1 cellular context compared by ENCODE assay signal in the genomic region with DNA sequence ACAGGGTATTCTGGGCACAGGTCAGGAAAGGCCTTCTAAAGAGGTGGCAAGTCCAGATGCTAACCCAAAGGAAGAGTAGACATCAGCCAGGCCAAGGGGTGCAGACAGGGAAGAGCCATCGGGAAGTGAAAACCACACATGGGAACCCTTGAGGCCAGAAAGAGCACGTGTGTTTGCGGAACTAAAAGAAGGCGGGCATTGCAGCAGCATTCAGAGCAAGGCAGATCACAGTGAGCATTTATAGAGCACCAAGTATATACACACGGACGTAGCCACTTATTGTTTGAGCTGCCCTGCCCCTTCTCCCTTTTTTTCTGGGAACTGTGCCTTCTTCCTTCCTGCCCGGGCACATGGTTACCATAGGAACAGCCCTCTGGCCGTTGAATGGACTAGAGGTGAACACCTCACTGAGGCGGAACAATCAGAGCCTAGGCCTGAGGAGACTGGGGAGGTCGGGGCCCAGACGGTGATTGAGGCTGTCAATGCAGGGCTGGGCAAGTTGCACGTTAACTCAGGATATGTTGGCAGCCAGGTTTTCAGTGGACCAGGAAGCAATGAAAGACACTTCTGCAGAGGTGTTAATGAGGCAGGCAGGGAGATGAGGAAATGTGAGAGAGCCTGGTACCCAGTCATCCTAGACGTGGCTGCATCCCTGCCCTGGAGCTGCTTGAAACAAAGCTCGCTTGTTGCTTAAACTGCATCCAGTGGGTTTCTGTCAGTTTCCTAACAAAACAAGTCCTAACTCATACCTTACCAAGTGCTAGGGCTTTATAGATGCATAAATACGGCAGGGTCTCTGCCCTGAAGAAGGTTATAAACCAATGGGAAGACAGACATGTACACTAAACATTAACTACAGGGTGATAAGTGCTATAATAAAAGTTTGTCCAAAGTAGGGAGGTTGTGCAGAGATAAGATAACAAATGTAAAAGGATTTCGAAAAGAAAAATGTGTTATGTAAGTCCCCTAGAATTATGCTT.
A peak's percentile ranks its signal among the peaks of the same experiment; 100 is the strongest.
TF ChIP-seq lines count a peak whose summit lies in the region.

No MANE protein-coding gene starts in this region.

TF ChIP-seq in HepG2, 621 proteins besides CTCF, POLR2A, EP300 and RAD21 (continued from another document):
- TF ChIP-seq, protein P1, sequence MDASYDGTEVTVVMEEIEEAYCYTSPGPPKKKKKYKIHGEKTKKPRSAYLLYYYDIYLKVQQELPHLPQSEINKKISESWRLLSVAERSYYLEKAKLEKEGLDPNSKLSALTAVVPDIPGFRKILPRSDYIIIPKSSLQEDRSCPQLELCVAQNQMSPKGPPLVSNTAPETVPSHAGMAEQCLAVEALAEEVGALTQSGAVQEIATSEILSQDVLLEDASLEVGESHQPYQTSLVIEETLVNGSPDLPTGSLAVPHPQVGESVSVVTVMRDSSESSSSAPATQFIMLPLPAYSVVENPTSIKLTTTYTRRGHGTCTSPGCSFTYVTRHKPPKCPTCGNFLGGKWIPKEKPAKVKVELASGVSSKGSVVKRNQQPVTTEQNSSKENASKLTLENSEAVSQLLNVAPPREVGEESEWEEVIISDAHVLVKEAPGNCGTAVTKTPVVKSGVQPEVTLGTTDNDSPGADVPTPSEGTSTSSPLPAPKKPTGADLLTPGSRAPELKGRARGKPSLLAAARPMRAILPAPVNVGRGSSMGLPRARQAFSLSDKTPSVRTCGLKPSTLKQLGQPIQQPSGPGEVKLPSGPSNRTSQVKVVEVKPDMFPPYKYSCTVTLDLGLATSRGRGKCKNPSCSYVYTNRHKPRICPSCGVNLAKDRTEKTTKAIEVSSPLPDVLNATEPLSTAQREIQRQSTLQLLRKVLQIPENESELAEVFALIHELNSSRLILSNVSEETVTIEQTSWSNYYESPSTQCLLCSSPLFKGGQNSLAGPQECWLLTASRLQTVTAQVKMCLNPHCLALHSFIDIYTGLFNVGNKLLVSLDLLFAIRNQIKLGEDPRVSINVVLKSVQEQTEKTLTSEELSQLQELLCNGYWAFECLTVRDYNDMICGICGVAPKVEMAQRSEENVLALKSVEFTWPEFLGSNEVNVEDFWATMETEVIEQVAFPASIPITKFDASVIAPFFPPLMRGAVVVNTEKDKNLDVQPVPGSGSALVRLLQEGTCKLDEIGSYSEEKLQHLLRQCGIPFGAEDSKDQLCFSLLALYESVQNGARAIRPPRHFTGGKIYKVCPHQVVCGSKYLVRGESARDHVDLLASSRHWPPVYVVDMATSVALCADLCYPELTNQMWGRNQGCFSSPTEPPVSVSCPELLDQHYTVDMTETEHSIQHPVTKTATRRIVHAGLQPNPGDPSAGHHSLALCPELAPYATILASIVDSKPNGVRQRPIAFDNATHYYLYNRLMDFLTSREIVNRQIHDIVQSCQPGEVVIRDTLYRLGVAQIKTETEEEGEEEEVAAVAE (CRISPR knock-in tag; IDR thresholded peaks at IDR 0.05; ENCODE audit: borderline replicate concordance), result peak; percentile 97
- no peak for TF ChIP-seq ZSCAN30 (CRISPR knock-in tag; IDR thresholded peaks at IDR 0.05)
- peak; percentile 68 for TF ChIP-seq SAP130 (CRISPR knock-in tag; IDR thresholded peaks at IDR 0.05; ENCODE audit: low read depth)
- 0 out of 2 replicates have a peak, but pooled peaks have one; percentile 62 for TF ChIP-seq MEIS2 (CRISPR knock-in tag; IDR thresholded peaks at IDR 0.05)
- TF ChIP-seq, protein P2, sequence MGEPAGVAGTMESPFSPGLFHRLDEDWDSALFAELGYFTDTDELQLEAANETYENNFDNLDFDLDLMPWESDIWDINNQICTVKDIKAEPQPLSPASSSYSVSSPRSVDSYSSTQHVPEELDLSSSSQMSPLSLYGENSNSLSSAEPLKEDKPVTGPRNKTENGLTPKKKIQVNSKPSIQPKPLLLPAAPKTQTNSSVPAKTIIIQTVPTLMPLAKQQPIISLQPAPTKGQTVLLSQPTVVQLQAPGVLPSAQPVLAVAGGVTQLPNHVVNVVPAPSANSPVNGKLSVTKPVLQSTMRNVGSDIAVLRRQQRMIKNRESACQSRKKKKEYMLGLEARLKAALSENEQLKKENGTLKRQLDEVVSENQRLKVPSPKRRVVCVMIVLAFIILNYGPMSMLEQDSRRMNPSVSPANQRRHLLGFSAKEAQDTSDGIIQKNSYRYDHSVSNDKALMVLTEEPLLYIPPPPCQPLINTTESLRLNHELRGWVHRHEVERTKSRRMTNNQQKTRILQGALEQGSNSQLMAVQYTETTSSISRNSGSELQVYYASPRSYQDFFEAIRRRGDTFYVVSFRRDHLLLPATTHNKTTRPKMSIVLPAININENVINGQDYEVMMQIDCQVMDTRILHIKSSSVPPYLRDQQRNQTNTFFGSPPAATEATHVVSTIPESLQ (CRISPR knock-in tag; conservative IDR thresholded peaks at IDR 0.05), result no peak
- TF ChIP-seq, protein P3, sequence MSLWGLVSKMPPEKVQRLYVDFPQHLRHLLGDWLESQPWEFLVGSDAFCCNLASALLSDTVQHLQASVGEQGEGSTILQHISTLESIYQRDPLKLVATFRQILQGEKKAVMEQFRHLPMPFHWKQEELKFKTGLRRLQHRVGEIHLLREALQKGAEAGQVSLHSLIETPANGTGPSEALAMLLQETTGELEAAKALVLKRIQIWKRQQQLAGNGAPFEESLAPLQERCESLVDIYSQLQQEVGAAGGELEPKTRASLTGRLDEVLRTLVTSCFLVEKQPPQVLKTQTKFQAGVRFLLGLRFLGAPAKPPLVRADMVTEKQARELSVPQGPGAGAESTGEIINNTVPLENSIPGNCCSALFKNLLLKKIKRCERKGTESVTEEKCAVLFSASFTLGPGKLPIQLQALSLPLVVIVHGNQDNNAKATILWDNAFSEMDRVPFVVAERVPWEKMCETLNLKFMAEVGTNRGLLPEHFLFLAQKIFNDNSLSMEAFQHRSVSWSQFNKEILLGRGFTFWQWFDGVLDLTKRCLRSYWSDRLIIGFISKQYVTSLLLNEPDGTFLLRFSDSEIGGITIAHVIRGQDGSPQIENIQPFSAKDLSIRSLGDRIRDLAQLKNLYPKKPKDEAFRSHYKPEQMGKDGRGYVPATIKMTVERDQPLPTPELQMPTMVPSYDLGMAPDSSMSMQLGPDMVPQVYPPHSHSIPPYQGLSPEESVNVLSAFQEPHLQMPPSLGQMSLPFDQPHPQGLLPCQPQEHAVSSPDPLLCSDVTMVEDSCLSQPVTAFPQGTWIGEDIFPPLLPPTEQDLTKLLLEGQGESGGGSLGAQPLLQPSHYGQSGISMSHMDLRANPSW (CRISPR knock-in tag; IDR thresholded peaks at IDR 0.05; ENCODE audit: borderline replicate concordance), result no peak
- TF ChIP-seq TBX2 (CRISPR knock-in tag; IDR thresholded peaks at IDR 0.05; ENCODE audit: borderline replicate concordance), result no peak
- 0 out of 2 replicates have a peak, but pooled peaks have one; percentile 62 for TF ChIP-seq RFXAP (CRISPR knock-in tag; IDR thresholded peaks at IDR 0.05; ENCODE audit: borderline replicate concordance)
- TF ChIP-seq, protein P4, sequence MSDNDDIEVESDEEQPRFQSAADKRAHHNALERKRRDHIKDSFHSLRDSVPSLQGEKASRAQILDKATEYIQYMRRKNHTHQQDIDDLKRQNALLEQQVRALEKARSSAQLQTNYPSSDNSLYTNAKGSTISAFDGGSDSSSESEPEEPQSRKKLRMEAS (IDR thresholded peaks at IDR 0.05), result peak; percentile 40; the same call in 1 of the 2 replicates
- TF ChIP-seq, protein P5, sequence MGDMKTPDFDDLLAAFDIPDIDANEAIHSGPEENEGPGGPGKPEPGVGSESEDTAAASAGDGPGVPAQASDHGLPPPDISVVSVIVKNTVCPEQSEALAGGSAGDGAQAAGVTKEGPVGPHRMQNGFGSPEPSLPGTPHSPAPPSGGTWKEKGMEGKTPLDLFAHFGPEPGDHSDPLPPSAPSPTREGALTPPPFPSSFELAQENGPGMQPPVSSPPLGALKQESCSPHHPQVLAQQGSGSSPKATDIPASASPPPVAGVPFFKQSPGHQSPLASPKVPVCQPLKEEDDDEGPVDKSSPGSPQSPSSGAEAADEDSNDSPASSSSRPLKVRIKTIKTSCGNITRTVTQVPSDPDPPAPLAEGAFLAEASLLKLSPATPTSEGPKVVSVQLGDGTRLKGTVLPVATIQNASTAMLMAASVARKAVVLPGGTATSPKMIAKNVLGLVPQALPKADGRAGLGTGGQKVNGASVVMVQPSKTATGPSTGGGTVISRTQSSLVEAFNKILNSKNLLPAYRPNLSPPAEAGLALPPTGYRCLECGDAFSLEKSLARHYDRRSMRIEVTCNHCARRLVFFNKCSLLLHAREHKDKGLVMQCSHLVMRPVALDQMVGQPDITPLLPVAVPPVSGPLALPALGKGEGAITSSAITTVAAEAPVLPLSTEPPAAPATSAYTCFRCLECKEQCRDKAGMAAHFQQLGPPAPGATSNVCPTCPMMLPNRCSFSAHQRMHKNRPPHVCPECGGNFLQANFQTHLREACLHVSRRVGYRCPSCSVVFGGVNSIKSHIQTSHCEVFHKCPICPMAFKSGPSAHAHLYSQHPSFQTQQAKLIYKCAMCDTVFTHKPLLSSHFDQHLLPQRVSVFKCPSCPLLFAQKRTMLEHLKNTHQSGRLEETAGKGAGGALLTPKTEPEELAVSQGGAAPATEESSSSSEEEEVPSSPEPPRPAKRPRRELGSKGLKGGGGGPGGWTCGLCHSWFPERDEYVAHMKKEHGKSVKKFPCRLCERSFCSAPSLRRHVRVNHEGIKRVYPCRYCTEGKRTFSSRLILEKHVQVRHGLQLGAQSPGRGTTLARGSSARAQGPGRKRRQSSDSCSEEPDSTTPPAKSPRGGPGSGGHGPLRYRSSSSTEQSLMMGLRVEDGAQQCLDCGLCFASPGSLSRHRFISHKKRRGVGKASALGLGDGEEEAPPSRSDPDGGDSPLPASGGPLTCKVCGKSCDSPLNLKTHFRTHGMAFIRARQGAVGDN (CRISPR knock-in tag; IDR thresholded peaks at IDR 0.05), result peak; percentile 35; the same call in 1 of the 2 replicates
- peak; percentile 99 for TF ChIP-seq ZKSCAN8 (CRISPR knock-in tag; IDR thresholded peaks at IDR 0.05; ENCODE audit: borderline replicate concordance)
- TF ChIP-seq XRCC5 (optimal IDR thresholded peaks at IDR 0.05; ENCODE audit: low read length), result no peak
- TF ChIP-seq NCOA5 (CRISPR knock-in tag; IDR thresholded peaks at IDR 0.05), result no peak
- TF ChIP-seq, protein P6, sequence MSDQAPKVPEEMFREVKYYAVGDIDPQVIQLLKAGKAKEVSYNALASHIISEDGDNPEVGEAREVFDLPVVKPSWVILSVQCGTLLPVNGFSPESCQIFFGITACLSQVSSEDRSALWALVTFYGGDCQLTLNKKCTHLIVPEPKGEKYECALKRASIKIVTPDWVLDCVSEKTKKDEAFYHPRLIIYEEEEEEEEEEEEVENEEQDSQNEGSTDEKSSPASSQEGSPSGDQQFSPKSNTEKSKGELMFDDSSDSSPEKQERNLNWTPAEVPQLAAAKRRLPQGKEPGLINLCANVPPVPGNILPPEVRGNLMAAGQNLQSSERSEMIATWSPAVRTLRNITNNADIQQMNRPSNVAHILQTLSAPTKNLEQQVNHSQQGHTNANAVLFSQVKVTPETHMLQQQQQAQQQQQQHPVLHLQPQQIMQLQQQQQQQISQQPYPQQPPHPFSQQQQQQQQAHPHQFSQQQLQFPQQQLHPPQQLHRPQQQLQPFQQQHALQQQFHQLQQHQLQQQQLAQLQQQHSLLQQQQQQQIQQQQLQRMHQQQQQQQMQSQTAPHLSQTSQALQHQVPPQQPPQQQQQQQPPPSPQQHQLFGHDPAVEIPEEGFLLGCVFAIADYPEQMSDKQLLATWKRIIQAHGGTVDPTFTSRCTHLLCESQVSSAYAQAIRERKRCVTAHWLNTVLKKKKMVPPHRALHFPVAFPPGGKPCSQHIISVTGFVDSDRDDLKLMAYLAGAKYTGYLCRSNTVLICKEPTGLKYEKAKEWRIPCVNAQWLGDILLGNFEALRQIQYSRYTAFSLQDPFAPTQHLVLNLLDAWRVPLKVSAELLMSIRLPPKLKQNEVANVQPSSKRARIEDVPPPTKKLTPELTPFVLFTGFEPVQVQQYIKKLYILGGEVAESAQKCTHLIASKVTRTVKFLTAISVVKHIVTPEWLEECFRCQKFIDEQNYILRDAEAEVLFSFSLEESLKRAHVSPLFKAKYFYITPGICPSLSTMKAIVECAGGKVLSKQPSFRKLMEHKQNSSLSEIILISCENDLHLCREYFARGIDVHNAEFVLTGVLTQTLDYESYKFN (CRISPR knock-in tag; conservative IDR thresholded peaks at IDR 0.05), result no peak
- TF ChIP-seq MEIS1 (CRISPR knock-in tag; IDR thresholded peaks at IDR 0.05; ENCODE audit: borderline replicate concordance), result peak; percentile 86; the same call in 1 of the 2 replicates
- peak; percentile 65 for TF ChIP-seq ELF3 (CRISPR knock-in tag; IDR thresholded peaks at IDR 0.05)
